19 cellular contexts compared by ENCODE assay signal in the genomic region with DNA sequence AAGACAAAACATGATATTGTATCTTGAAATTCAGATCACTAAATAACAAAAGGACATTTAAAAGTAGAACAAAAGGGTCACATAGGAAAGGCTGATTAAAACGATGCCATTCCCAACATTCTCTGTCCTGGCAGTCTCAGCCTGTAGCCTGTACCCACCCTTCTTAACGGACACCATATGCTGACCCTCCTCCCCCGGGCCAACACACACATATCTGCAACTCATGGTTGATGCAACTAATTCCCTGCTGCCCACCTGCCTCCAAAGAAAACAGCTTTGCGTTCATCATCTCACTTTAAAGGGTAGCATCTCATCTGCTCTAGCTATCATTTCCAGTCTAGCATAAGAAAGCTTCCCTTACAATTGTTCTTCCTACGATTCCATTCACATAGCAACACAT.
DNase-seq lines count a peak whose midpoint lies in the region; ATAC-seq and TF ChIP-seq lines count a peak whose summit lies in the region.
"Had no signal": no experiment of that assay in that cellular context is flagged by ENCODE, and none has a peak within 500 bp of the region (broad histone marks: within the 10 kb centered on the region; RNA-seq: fewer than 3 reads in every experiment).

No MANE protein-coding gene starts in this region.

- no TSS peak for BruUV-seq in mammary epithelial cell (replicated peaks; lab: Mats Ljungman, UMichigan)

- CTCF ChIA-PET in mammary epithelial cell (lab: Charles Lee; ENCODE audit: low non-redundant PET), result no interaction called here

- H3K27me3 ChIP-seq in H7 (ENCODE audit: control insufficient read depth, insufficient read depth, low read length), result no peaks in the 10 kb centered on the region
- no peaks in the 10 kb centered on the region for H3K27me3 ChIP-seq in dorsolateral prefrontal cortex
- no peaks in the 10 kb centered on the region for H3K27me3 ChIP-seq in mammary epithelial cell (ENCODE audit: insufficient read depth, low read length)
- H3K27me3 ChIP-seq: BLaER1 had no signal

- no peak for ATAC-seq in GM21786 (IDR thresholded peaks at IDR 0.05; ENCODE audit: unreplicated experiment)
- ATAC-seq: Panc1 had no signal

- no peaks in the 10 kb centered on the region for H3K79me2 ChIP-seq in mammary epithelial cell (ENCODE audit: insufficient read depth, low read length)

- H3K9ac ChIP-seq in mammary epithelial cell (ENCODE audit: insufficient read depth, low read length), result no peak overlapping the region
- H3K9ac ChIP-seq: BLaER1 had no signal

- peak; percentile 5 for DNase-seq in H7
- DNase-seq in NCI-H69 (lab: John Stamatoyannopoulos, UW), result peak; percentile 85
- peak in 1 of 10 donors; percentile 7 for DNase-seq in dorsolateral prefrontal cortex
- peak; percentile 24 for DNase-seq in pons (ENCODE audit: low spot score)
- DNase-seq in kidney tubule cell (ENCODE audit: low spot score), result no peak
- DNase-seq in mammary epithelial cell, result no peak
- DNase-seq: CD4-positive, alpha-beta T cell; COR-L47; GDM1; KG1; NCI-H1092 treated with DMSO at 0.1 percent for 48 hours; NCI-H1436 treated with DMSO at 0.1 percent for 48 hours; NCI-H1930; NCI-H345; NCI-H526 treated with DMSO at 0.1 percent for 48 hours; NK-92 treated with Interleukin-12 subunit alpha and Interleukin-12 subunit beta, amount 100 ng/mL, for 24 hours had no signal

- intact Hi-C loops in dorsolateral prefrontal cortex (cut with DNase I), result no loop called here
- intact Hi-C loops in mammary epithelial cell (cut with micrococcal nuclease), result no loop called here

- H3K9me3 ChIP-seq in mammary epithelial cell (replicated peaks; ENCODE audit: insufficient read depth, low read length), result no peaks in the 10 kb centered on the region
- H3K9me3 ChIP-seq: BLaER1 had no signal

- no peaks in the 10 kb centered on the region for H3K4me1 ChIP-seq in mammary epithelial cell (ENCODE audit: insufficient read depth, low read length)
- H3K4me1 ChIP-seq: BLaER1 had no signal

- in situ Hi-C loops in mammary epithelial cell (cut with MboI; ENCODE audit: low sequenced_read_pairs in 2 of 2), result no loop called here

- 55% methylated on average over 5 of the region's 5 CpGs for WGBS in mammary epithelial cell (ENCODE audit: low coverage, missing lambda C conversion rate)

- H3K4me3 ChIP-seq in H7 (ENCODE audit: insufficient read depth, low read depth, low read length) (no peak overlapping the region), dorsolateral prefrontal cortex (peak overlapping the region in 41 of 59 donors; percentile 1 to 50 (median 30)), mammary epithelial cell (replicated peaks in 1 of 3; ENCODE audit: insufficient read depth in 1 of 3, low read depth in 2 of 3, low read length in 3 of 3) (no peak overlapping the region)
- H3K4me3 ChIP-seq: BLaER1 had no signal

- no peaks in the 10 kb centered on the region for H3K36me3 ChIP-seq in H7 (replicated peaks; ENCODE audit: control insufficient read depth, insufficient read depth, low read length)
- no peaks in the 10 kb centered on the region for H3K36me3 ChIP-seq in mammary epithelial cell (ENCODE audit: insufficient read depth, low read length)
- H3K36me3 ChIP-seq: BLaER1 had no signal

- no peak overlapping the region for H3K4me2 ChIP-seq in mammary epithelial cell (ENCODE audit: insufficient read depth, low read depth, low read length)
- H3K4me2 ChIP-seq: BLaER1 had no signal

- no peak overlapping the region for H2AFZ ChIP-seq in mammary epithelial cell (ENCODE audit: low read depth, low read length)

- H3K27ac ChIP-seq in dorsolateral prefrontal cortex, result peak overlapping the region in 19 of 59 donors; percentile 1 to 75 (median 23)
- no peak overlapping the region for H3K27ac ChIP-seq in mammary epithelial cell (ENCODE audit: insufficient read depth, low read depth, low read length)
- H3K27ac ChIP-seq: BLaER1 had no signal

- dilution Hi-C loops in mammary epithelial cell (cut with HindIII; ENCODE audit: low sequenced_read_pairs), result no loop called here

- H4K20me1 ChIP-seq in mammary epithelial cell (ENCODE audit: insufficient read depth, low read length), result no peaks in the 10 kb centered on the region
- H4K20me1 ChIP-seq: BLaER1 had no signal

- TF ChIP-seq CTCF in dorsolateral prefrontal cortex (IDR thresholded peaks at IDR 0.05 in 54 of 56, conservative IDR thresholded peaks at IDR 0.05 in 2 of 56; ENCODE audit: low read depth in 1 of 56, partially characterized antibody in 56 of 56) (no peak), mammary epithelial cell (conservative IDR thresholded peaks at IDR 0.05 in 1 of 2, IDR thresholded peaks at IDR 0.05 in 1 of 2; ENCODE audit: extremely low read depth in 1 of 2, insufficient read depth in 1 of 2, low read depth in 1 of 2, low read length in 2 of 2) (no peak)

Comparison
In these comparisons a context has a peak if more than half of its experiments do, and no peak if none do; other contexts are left out.
1. DNase-seq: peak in H7 (single experiment), NCI-H69 (single experiment) and pons (single experiment); none in kidney tubule cell (single experiment) and mammary epithelial cell (single experiment).
2. H3K4me3 ChIP-seq: peak in dorsolateral prefrontal cortex (41 of 59); none in H7 (single experiment) and mammary epithelial cell (0 of 3).